In the genomic region with DNA sequence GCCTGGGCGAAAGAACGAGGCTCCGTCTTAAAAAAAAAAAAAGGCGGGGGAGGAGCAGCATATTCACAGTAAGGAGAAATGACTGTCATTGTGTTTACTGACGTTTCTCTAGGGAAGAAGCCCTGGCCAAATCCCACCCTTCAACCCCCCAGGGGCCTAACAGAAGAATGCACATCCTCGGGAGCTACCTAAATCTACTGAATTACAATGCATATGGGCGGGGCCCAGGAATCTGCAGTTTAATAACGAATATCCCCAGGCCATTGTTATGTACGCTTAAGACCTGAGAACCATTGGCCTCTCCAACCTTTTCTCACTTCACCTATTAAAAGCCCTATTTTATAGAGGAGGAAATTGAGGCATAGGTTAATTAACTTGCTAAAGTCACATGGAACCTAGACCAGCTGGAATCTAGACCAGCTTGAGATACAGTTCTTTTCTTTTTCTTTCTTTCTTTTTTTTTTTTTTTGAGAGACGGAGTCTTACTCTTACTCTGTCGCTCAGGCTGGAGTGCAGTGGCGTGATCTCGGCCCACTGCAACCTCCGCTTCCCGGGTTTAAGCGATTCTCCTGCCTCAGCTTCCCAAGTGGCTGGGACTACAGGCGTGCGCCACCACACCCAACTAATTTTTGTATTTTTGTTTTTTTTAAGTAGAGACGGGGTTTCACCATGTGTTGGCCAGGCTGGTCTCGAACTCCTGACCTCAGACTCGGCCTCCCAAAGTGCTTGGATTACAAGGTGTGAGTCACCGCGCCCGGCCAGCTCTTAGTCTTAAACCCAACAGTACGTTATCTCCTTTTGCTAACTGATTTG, we compare ENCODE assay signal across 8 cellular contexts. TPM values are rescaled to one million over a fixed set of nuclear protein-coding genes. Genes with fewer than 3 reads are reported as not detected.
DNase-seq lines count a peak whose midpoint lies in the region; ATAC-seq, FAIRE-seq and TF ChIP-seq lines count a peak whose summit lies in the region.
"Had no signal": no experiment of that assay in that cellular context is flagged by ENCODE, and none has a peak within 500 bp of the region (broad histone marks: within the 10 kb centered on the region; RNA-seq: fewer than 3 reads in every experiment).

No MANE protein-coding gene starts in this region.

- intact Hi-C loops in activated CD4-positive, alpha-beta memory T cell treated with anti-CD3 and anti-CD28 coated beads for 36 hours (cut with micrococcal nuclease): loop anchor here (1.0 kb wide), 2 partner anchors 14 to 120 kb away; a partner anchor contains a TSS

- H3K9ac ChIP-seq in iPS-15b (ENCODE audit: low read depth, low read length): no peak overlapping the region

- peaks cover 6% of the 10 kb centered on the region; the same call in 1 of the 2 replicates for H3K27me3 Mint-ChIP-seq in HFFc6 (ENCODE audit: insufficient read depth)
- no peaks in the 10 kb centered on the region for H3K27me3 Mint-ChIP-seq in activated CD4-positive, alpha-beta memory T cell treated with anti-CD3 and anti-CD28 coated beads for 36 hours
- peaks cover 8% of the 10 kb centered on the region for H3K27me3 Mint-ChIP-seq in stimulated activated memory B cell treated with anti-CD40 and anti-IgM and Interleukin-4, amounts not matched to agents 10 μg/mL and 1 μg/mL and 100 μg/mL, for 72 hours

- H3K27ac Mint-ChIP-seq in HFFc6: peak overlapping the region; percentile 88
- peak overlapping the region; percentile 83 for H3K27ac Mint-ChIP-seq in activated CD4-positive, alpha-beta memory T cell treated with anti-CD3 and anti-CD28 coated beads for 36 hours
- H3K27ac Mint-ChIP-seq in stimulated activated memory B cell treated with anti-CD40 and anti-IgM and Interleukin-4, amounts not matched to agents 10 μg/mL and 1 μg/mL and 100 μg/mL, for 72 hours: peak overlapping the region; percentile 90

- CTCF ChIA-PET in activated CD4-positive, alpha-beta memory T cell treated with anti-CD3 and anti-CD28 coated beads for 36 hours (lab: Charles Lee): no interaction called here

- FAIRE-seq in HTR-8/SVneo (lab: Jason Lieb, UNC): no peak

- H3K4me3 ChIP-seq in iPS-15b (ENCODE audit: low read depth, low read length): peak overlapping the region; percentile 87

- no peak for ATAC-seq in stimulated activated memory B cell treated with anti-CD40 and anti-IgM and Interleukin-4, amounts not matched to agents 10 μg/mL and 1 μg/mL and 100 μg/mL, for 72 hours
- no peak for ATAC-seq in HG02973 (IDR thresholded peaks at IDR 0.05; ENCODE audit: unreplicated experiment)

- H3K36me3 Mint-ChIP-seq in HFFc6 (ENCODE audit: low read depth): peaks cover 12% of the 10 kb centered on the region
- peaks cover 23% of the 10 kb centered on the region for H3K36me3 Mint-ChIP-seq in activated CD4-positive, alpha-beta memory T cell treated with anti-CD3 and anti-CD28 coated beads for 36 hours
- H3K36me3 Mint-ChIP-seq in stimulated activated memory B cell treated with anti-CD40 and anti-IgM and Interleukin-4, amounts not matched to agents 10 μg/mL and 1 μg/mL and 100 μg/mL, for 72 hours: peaks cover 5% of the 10 kb centered on the region

- H3K9me3 Mint-ChIP-seq in HFFc6: no peaks in the 10 kb centered on the region
- no peaks in the 10 kb centered on the region for H3K9me3 Mint-ChIP-seq in activated CD4-positive, alpha-beta memory T cell treated with anti-CD3 and anti-CD28 coated beads for 36 hours
- H3K9me3 Mint-ChIP-seq in stimulated activated memory B cell treated with anti-CD40 and anti-IgM and Interleukin-4, amounts not matched to agents 10 μg/mL and 1 μg/mL and 100 μg/mL, for 72 hours: no peaks in the 10 kb centered on the region

- no peaks in the 10 kb centered on the region for H3K9me3 ChIP-seq in iPS-15b (ENCODE audit: control insufficient read depth, insufficient read depth, low read length)

- peak overlapping the region; percentile 96 for H3K4me3 Mint-ChIP-seq in HFFc6
- peak overlapping the region; percentile 90 for H3K4me3 Mint-ChIP-seq in activated CD4-positive, alpha-beta memory T cell treated with anti-CD3 and anti-CD28 coated beads for 36 hours
- H3K4me3 Mint-ChIP-seq in stimulated activated memory B cell treated with anti-CD40 and anti-IgM and Interleukin-4, amounts not matched to agents 10 μg/mL and 1 μg/mL and 100 μg/mL, for 72 hours: peak overlapping the region; percentile 91

- no peaks in the 10 kb centered on the region for H3K27me3 ChIP-seq in iPS-15b (ENCODE audit: control insufficient read depth, insufficient read depth, low read length)

- no peaks in the 10 kb centered on the region for H3K4me1 ChIP-seq in iPS-15b (ENCODE audit: control insufficient read depth, insufficient read depth, low read length)

- no peak for DNase-seq in HFFc6
- DNase-seq in activated CD4-positive, alpha-beta memory T cell treated with anti-CD3 and anti-CD28 coated beads for 36 hours: no peak
- DNase-seq in NOMO-1 treated with DMSO at 0.1 percent for 48 hours (lab: John Stamatoyannopoulos, UW; ENCODE audit: unreplicated experiment): no peak
- no peak for DNase-seq in HTR-8/SVneo (ENCODE audit: insufficient read length, low spot score)

- H3K36me3 ChIP-seq in iPS-15b (ENCODE audit: control insufficient read depth, insufficient read depth, low read length): peaks cover 9% of the 10 kb centered on the region

- no peak for TF ChIP-seq CTCF in HFFc6 (IDR thresholded peaks at IDR 0.05)

- peaks cover 16% of the 10 kb centered on the region; the same call in 1 of the 2 replicates for H3K4me1 Mint-ChIP-seq in HFFc6 (ENCODE audit: low read depth)
- peaks cover 21% of the 10 kb centered on the region for H3K4me1 Mint-ChIP-seq in activated CD4-positive, alpha-beta memory T cell treated with anti-CD3 and anti-CD28 coated beads for 36 hours (ENCODE audit: low read depth)
- peaks cover 22% of the 10 kb centered on the region for H3K4me1 Mint-ChIP-seq in stimulated activated memory B cell treated with anti-CD40 and anti-IgM and Interleukin-4, amounts not matched to agents 10 μg/mL and 1 μg/mL and 100 μg/mL, for 72 hours

- POLR2A ChIA-PET in activated CD4-positive, alpha-beta memory T cell treated with anti-CD3 and anti-CD28 coated beads for 36 hours (lab: Charles Lee): interaction anchor here (1.1 to 2.2 kb wide), 3 partner anchors 9 to 148 kb away, joined by 3 to 11 read pairs (median 5); a partner anchor contains a TSS

RNA-seq across cellular contexts. Expression of a gene that starts 0.7 kb away (rescaled TPM):
- total RNA-seq in HFFc6 (2021; fragmentation: NEBNext Ultra II Directional; extraction: Animal tissue kit (Norgen Biotek cat#: 25700)): 10 to 100 TPM; 26.3 to 34.1 (median 30.0) TPM
- total RNA-seq in activated CD4-positive, alpha-beta memory T cell treated with anti-CD3 and anti-CD28 coated beads for 36 hours: 10 to 100 TPM; 56.8 to 59.2 TPM

RNA-seq across cellular contexts. Expression of a gene that starts 51.6 kb away (rescaled TPM):
- total RNA-seq in HFFc6 (2021; fragmentation: NEBNext Ultra II Directional; extraction: Animal tissue kit (Norgen Biotek cat#: 25700)): 1 to 10 TPM in 5 of 6 experiments, under 1 TPM in 1; 0.92 to 2.4 (median 2.3) TPM
- not detected for total RNA-seq in activated CD4-positive, alpha-beta memory T cell treated with anti-CD3 and anti-CD28 coated beads for 36 hours
- total RNA-seq: T-helper 2 cell treated with Interferon-gamma antibody and Interleukin-4, amounts not matched to agents 100 ng/mL and 5 ng/mL, for 36 hours had no signal
